ENCODE assay signal across 1 cellular context in the genomic region with DNA sequence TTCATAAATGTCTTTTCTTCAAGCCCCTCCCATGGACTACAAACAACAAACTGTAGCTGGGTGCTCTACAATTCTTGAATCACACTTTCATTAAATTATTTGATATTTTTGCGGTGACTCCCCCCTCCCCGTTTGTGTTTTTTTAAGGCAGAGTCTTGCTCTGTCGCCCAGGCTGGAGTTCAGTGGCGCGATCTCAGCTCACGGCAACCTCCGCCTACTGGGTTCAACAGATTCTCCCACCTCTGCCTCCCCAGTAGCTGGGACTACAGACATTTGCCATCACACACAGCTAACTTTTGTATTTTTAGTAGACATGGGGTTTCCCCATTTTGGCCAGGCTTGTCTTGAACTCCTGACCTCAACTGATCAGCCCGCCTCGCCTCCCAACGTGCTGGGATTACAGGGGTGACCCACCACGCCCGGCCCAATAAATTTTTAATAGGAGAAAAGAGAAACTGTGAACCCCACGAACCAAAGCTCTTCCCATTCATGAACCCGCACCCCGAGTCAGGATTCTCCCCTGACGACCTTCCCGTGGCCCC.
TF ChIP-seq lines count a peak whose summit lies in the region.

No MANE protein-coding gene starts in this region.

TF ChIP-seq in H1, 55 proteins besides CTCF, POLR2A, EP300 and RAD21 (continued from another document):
- TF ChIP-seq NANOG (IDR thresholded peaks at IDR 0.05; ENCODE audit: insufficient read depth, low read depth, low read length, poor library complexity, severe bottlenecking): no peak
- TF ChIP-seq, protein P1, sequence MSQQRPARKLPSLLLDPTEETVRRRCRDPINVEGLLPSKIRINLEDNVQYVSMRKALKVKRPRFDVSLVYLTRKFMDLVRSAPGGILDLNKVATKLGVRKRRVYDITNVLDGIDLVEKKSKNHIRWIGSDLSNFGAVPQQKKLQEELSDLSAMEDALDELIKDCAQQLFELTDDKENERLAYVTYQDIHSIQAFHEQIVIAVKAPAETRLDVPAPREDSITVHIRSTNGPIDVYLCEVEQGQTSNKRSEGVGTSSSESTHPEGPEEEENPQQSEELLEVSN (IDR thresholded peaks at IDR 0.05): no peak
- TF ChIP-seq, protein P2, sequence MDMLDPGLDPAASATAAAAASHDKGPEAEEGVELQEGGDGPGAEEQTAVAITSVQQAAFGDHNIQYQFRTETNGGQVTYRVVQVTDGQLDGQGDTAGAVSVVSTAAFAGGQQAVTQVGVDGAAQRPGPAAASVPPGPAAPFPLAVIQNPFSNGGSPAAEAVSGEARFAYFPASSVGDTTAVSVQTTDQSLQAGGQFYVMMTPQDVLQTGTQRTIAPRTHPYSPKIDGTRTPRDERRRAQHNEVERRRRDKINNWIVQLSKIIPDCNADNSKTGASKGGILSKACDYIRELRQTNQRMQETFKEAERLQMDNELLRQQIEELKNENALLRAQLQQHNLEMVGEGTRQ (IDR thresholded peaks at IDR 0.05; ENCODE audit: low read length): no peak
- no peak for TF ChIP-seq SAP30 (IDR thresholded peaks at IDR 0.05; ENCODE audit: insufficient read depth, insufficient replicate concordance, low read length)
- no peak for TF ChIP-seq POU5F1 (IDR thresholded peaks at IDR 0.05; ENCODE audit: low read depth, low read length)
- TF ChIP-seq FOSL1 (IDR thresholded peaks at IDR 0.05; ENCODE audit: insufficient read depth, low read depth, low read length): no peak
- no peak for TF ChIP-seq PHF8 (conservative IDR thresholded peaks at IDR 0.05; ENCODE audit: low read depth, low read length)
- TF ChIP-seq, protein P3, sequence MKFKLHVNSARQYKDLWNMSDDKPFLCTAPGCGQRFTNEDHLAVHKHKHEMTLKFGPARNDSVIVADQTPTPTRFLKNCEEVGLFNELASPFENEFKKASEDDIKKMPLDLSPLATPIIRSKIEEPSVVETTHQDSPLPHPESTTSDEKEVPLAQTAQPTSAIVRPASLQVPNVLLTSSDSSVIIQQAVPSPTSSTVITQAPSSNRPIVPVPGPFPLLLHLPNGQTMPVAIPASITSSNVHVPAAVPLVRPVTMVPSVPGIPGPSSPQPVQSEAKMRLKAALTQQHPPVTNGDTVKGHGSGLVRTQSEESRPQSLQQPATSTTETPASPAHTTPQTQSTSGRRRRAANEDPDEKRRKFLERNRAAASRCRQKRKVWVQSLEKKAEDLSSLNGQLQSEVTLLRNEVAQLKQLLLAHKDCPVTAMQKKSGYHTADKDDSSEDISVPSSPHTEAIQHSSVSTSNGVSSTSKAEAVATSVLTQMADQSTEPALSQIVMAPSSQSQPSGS (IDR thresholded peaks at IDR 0.05; ENCODE audit: low read length): no peak
- TF ChIP-seq SUZ12 (IDR thresholded peaks at IDR 0.05; ENCODE audit: low read length): no peak
- no peak for TF ChIP-seq KDM1A (IDR thresholded peaks at IDR 0.05; ENCODE audit: borderline replicate concordance, low read length)
- no peak for TF ChIP-seq BACH1 (IDR thresholded peaks at IDR 0.05; ENCODE audit: low read length)
- no peak for TF ChIP-seq YY1 (IDR thresholded peaks at IDR 0.05; ENCODE audit: low read depth, low read length)
- TF ChIP-seq SIX5 (IDR thresholded peaks at IDR 0.05; ENCODE audit: low read depth, low read length): no peak
- no peak for TF ChIP-seq ASH2L (IDR thresholded peaks at IDR 0.05; ENCODE audit: low read length)
- TF ChIP-seq, protein P4, sequence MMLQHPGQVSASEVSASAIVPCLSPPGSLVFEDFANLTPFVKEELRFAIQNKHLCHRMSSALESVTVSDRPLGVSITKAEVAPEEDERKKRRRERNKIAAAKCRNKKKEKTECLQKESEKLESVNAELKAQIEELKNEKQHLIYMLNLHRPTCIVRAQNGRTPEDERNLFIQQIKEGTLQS (IDR thresholded peaks at IDR 0.05; ENCODE audit: insufficient read depth, low read depth, low read length): no peak
- TF ChIP-seq CHD2 (IDR thresholded peaks at IDR 0.05; ENCODE audit: low read length): no peak
